12 cellular contexts compared by ENCODE assay signal in genomic region chr6:24856246-24856599, GRCh38. TPM values are rescaled to one million over a fixed set of nuclear protein-coding genes. Genes with fewer than 3 reads are reported as not detected.
DNase-seq lines count a peak whose midpoint lies in the region; ATAC-seq and TF ChIP-seq lines count a peak whose summit lies in the region.
"Had no signal": no experiment of that assay in that cellular context is flagged by ENCODE, and none has a peak within 500 bp of the region (broad histone marks: within the 10 kb centered on the region; RNA-seq: fewer than 3 reads in every experiment).

No MANE protein-coding gene starts in this region.

- H3K27ac Mint-ChIP-seq in activated naive CD4-positive, alpha-beta T cell treated with anti-CD3 and anti-CD28 coated beads for 36 hours, result peak overlapping the region; percentile 95
- H3K27ac Mint-ChIP-seq: dendritic cell treated with granulocyte-macrophage colony-stimulating factor and Interleukin-4, amounts not matched to agents 40 ng/mL and 50 ng/mL, for 4 days had no signal

- peak overlapping the region; percentile 36 for H3K4me3 Mint-ChIP-seq in activated naive CD4-positive, alpha-beta T cell treated with anti-CD3 and anti-CD28 coated beads for 36 hours
- H3K4me3 Mint-ChIP-seq: dendritic cell treated with granulocyte-macrophage colony-stimulating factor and Interleukin-4, amounts not matched to agents 40 ng/mL and 50 ng/mL, for 4 days had no signal

- peaks cover 62% of the 10 kb centered on the region for H3K36me3 Mint-ChIP-seq in activated naive CD4-positive, alpha-beta T cell treated with anti-CD3 and anti-CD28 coated beads for 36 hours (ENCODE audit: low read depth)

- peaks cover 58% of the 10 kb centered on the region for H3K4me1 Mint-ChIP-seq in activated naive CD4-positive, alpha-beta T cell treated with anti-CD3 and anti-CD28 coated beads for 36 hours (ENCODE audit: low read depth)

- no peak for TF ChIP-seq POLR2A in spleen (IDR thresholded peaks at IDR 0.05)

- POLR2A ChIA-PET in RWPE1 (lab: Yijun Ruan, JAX; ENCODE audit: low non-redundant PET), result no interaction called here

- peak; percentile 28; the same call in 1 of the 2 replicates for TF ChIP-seq CTCF in RWPE1 (conservative IDR thresholded peaks at IDR 0.05; ENCODE audit: low read depth)
- TF ChIP-seq CTCF in coronary artery (IDR thresholded peaks at IDR 0.05), result peak; percentile 6
- TF ChIP-seq CTCF in spleen (IDR thresholded peaks at IDR 0.05 in 8 of 11, conservative IDR thresholded peaks at IDR 0.05 in 3 of 11), result peak in 3 of 11 experiments; percentile 2 to 17 (median 2)

- 64 to 72% (median 68%) methylated on average over 5 of the region's 5 CpGs for WGBS in spleen, 5 donors

- no peaks in the 10 kb centered on the region for H3K27me3 Mint-ChIP-seq in activated naive CD4-positive, alpha-beta T cell treated with anti-CD3 and anti-CD28 coated beads for 36 hours (ENCODE audit: low read depth)
- H3K27me3 Mint-ChIP-seq: dendritic cell treated with granulocyte-macrophage colony-stimulating factor and Interleukin-4, amounts not matched to agents 40 ng/mL and 50 ng/mL, for 4 days had no signal

- H3K4me1 ChIP-seq in spleen, result peaks cover 42 to 73% (median 58%) of the 10 kb centered on the region in 6 donors

- ATAC-seq in GM18520 (IDR thresholded peaks at IDR 0.05; ENCODE audit: unreplicated experiment) (no peak), HG03159 (IDR thresholded peaks at IDR 0.05; ENCODE audit: unreplicated experiment) (no peak)

- H3K9me3 ChIP-seq in spleen, result no peaks in the 10 kb centered on the region
- H3K9me3 ChIP-seq: prostate gland, upper lobe of left lung had no signal

- peaks cover 0 to 96% (median 50%) of the 10 kb centered on the region in 6 donors for H3K36me3 ChIP-seq in spleen
- H3K36me3 ChIP-seq: prostate gland had no signal

- H3K4me3 ChIP-seq in coronary artery (no peak overlapping the region), spleen (peak overlapping the region in 1 of 8 donors; percentile 5)
- H3K4me3 ChIP-seq: prostate gland, upper lobe of left lung had no signal

- CTCF ChIA-PET in activated naive CD4-positive, alpha-beta T cell treated with anti-CD3 and anti-CD28 coated beads for 36 hours (lab: Charles Lee), result interaction anchor here (0.7 to 7.5 kb wide), 31 partner anchors 8 to 215 kb away, joined by 3 to 100 read pairs (median 5); partner anchors contain the start of gene RIPOR2
- CTCF ChIA-PET in RWPE1 (lab: Yijun Ruan, JAX), result interaction anchor here (0.6 to 2.7 kb wide), 11 partner anchors 10 to 214 kb away, joined by 3 to 15 read pairs (median 4); no protein-coding TSS in a partner anchor

- no peak for DNase-seq in activated naive CD4-positive, alpha-beta T cell treated with anti-CD3 and anti-CD28 coated beads for 36 hours
- no peak for DNase-seq in activated naive CD4-positive, alpha-beta T cell (lab: John Stamatoyannopoulos, UW)
- no peak for DNase-seq in RWPE1 (ENCODE audit: low spot score)
- DNase-seq in coronary artery (ENCODE audit: low spot score), result no peak
- DNase-seq in spleen, result no peak
- no peak for DNase-seq in DMS153 treated with DMSO at 0.1 percent for 48 hours (lab: John Stamatoyannopoulos, UW; ENCODE audit: unreplicated experiment)
- DNase-seq: NCI-H1048 had no signal

- H3K9me3 Mint-ChIP-seq in activated naive CD4-positive, alpha-beta T cell treated with anti-CD3 and anti-CD28 coated beads for 36 hours, result no peaks in the 10 kb centered on the region
- H3K9me3 Mint-ChIP-seq: dendritic cell treated with granulocyte-macrophage colony-stimulating factor and Interleukin-4, amounts not matched to agents 40 ng/mL and 50 ng/mL, for 4 days had no signal

- H3K27ac ChIP-seq in RWPE1 (no peak overlapping the region), coronary artery (no peak overlapping the region), spleen (peak overlapping the region in 6 of 8 donors; percentile 22 to 93 (median 89))
- H3K27ac ChIP-seq: prostate gland had no signal

- no peaks in the 10 kb centered on the region for H3K27me3 ChIP-seq in spleen (replicated peaks in 1 of 7)
- H3K27me3 ChIP-seq: upper lobe of left lung had no signal

- intact Hi-C loops in activated naive CD4-positive, alpha-beta T cell treated with anti-CD3 and anti-CD28 coated beads for 36 hours (cut with micrococcal nuclease), result loop anchor here (1.0 to 5.0 kb wide), 14 partner anchors 27 to 321 kb away; no protein-coding TSS in a partner anchor
- intact Hi-C loops in spleen (cut with DNase I; ENCODE audit: low total_unique reads), result loop anchor here (5.0 to 10.0 kb wide), 2 partner anchors 136 to 219 kb away; no protein-coding TSS in a partner anchor

RNA-seq across cellular contexts. Expression of gene ARMH2, which starts 57.5 kb away (rescaled TPM):
- total RNA-seq in activated naive CD4-positive, alpha-beta T cell treated with anti-CD3 and anti-CD28 coated beads for 36 hours, result not detected
- total RNA-seq in spleen, result 1 to 10 TPM in 3 of 7 donors, under 1 TPM in 1, not detected in 3; 0.57 to 3.0 (median 1.5) TPM
- 1 to 10 TPM in 1 of 3 donors, under 1 TPM in 1, not detected in 1; 0.35 to 1.0 TPM for polyA plus RNA-seq in spleen
- total RNA-seq: prostate gland had no signal

Comparison
In these comparisons a context has a peak if more than half of its experiments do, and no peak if none do; other contexts are left out.
1. H3K27ac ChIP-seq: peak in spleen (6 of 8); none in RWPE1 (single experiment) and coronary artery (0 of 2).